5 cellular contexts compared by ENCODE assay signal in genomic region chr19:14299224-14299827, GRCh38.
DNase-seq lines count a peak whose midpoint lies in the region; ATAC-seq, FAIRE-seq and TF ChIP-seq lines count a peak whose summit lies in the region.
"Not testable (repeated sequence)": the region's sequence is repeated elsewhere in the genome, so short reads cannot be mapped to it uniquely, and the experiment has no call there.

No MANE protein-coding gene starts in this region.

- not testable (repeated sequence) for H3K4me3 ChIP-seq in HEK293 (ENCODE audit: low read depth, low read length); K562; HepG2 (replicated peaks in 1 of 3; ENCODE audit: insufficient read depth in 1 of 3, low read depth in 2 of 3, low read length in 3 of 3); neuronal stem cell (ENCODE audit: low read length in 2 of 2)

- H3K4me1 Mint-ChIP-seq in WTC11 = peaks cover 28% of the 10 kb centered on the region

- ATAC-seq in WTC11, K562, HepG2: not testable (repeated sequence)

- CTCF ChIA-PET in HEK293 (lab: Yijun Ruan, JAX) = interaction anchor here (0.5 to 1.4 kb wide), 2 partner anchors 25 to 99 kb away, joined by 3 read pairs; no protein-coding TSS in a partner anchor
- CTCF ChIA-PET in WTC11 (lab: Charles Lee) = interaction anchor here (2.5 kb wide), 1 partner anchor 11 kb away, joined by 7 read pairs; no protein-coding TSS in a partner anchor
- CTCF ChIA-PET in K562 (lab: Yijun Ruan, JAX; ENCODE audit: low intra/inter-chr PET ratio); HepG2 (lab: Yijun Ruan, JAX; ENCODE audit: low intra/inter-chr PET ratio, low total read pairs): not testable (repeated sequence)

- H2BK120ac ChIP-seq in neuronal stem cell (ENCODE audit: low read depth, low read length) = not testable (repeated sequence)

- intact Hi-C loops in K562 (cut with micrococcal nuclease); HepG2 (cut with micrococcal nuclease; ENCODE audit: unreplicated experiment): not testable (repeated sequence)

- H3K36me3 ChIP-seq in HEK293 (ENCODE audit: control insufficient read depth in 2 of 2, insufficient read depth in 1 of 2, low read length in 2 of 2); K562 (ENCODE audit: control insufficient read depth, insufficient read depth, low read length); HepG2 (replicated peaks in 1 of 2; ENCODE audit: control insufficient read depth in 1 of 2, insufficient read depth in 2 of 2, low read length in 2 of 2); neuronal stem cell (replicated peaks in 1 of 2; ENCODE audit: control insufficient read depth in 2 of 2, insufficient read depth in 2 of 2, low read length in 2 of 2): not testable (repeated sequence)

- H4K20me1 ChIP-seq in K562 (replicated peaks; ENCODE audit: control insufficient read depth, insufficient read depth, low read length); HepG2 (ENCODE audit: insufficient read depth, low read length): not testable (repeated sequence)

- not testable (repeated sequence) for H3K4me1 ChIP-seq in HEK293 (ENCODE audit: control insufficient read depth, insufficient read depth, low read length); K562 (replicated peaks in 1 of 2; ENCODE audit: control insufficient read depth in 2 of 2, insufficient read depth in 2 of 2, low read length in 2 of 2); HepG2 (ENCODE audit: insufficient read depth, low read length); neuronal stem cell (ENCODE audit: control insufficient read depth in 2 of 2, insufficient read depth in 1 of 2, low read depth in 1 of 2, low read length in 2 of 2)

- TF ChIP-seq CTCF in HEK293 (tag by site-specific recombination; IDR thresholded peaks at IDR 0.05); WTC11 (IDR thresholded peaks at IDR 0.05); K562 (IDR thresholded peaks at IDR 0.05 in 2 of 3, conservative IDR thresholded peaks at IDR 0.05 in 1 of 3; ENCODE audit: insufficient read depth in 2 of 3, low read depth in 1 of 3, low read length in 3 of 3); HepG2 (CRISPR knock-in tag; IDR thresholded peaks at IDR 0.05): not testable (repeated sequence)

- not testable (repeated sequence) for H2BK5ac ChIP-seq in neuronal stem cell (ENCODE audit: low read length)

- WGBS in K562 (ENCODE audit: insufficient coverage, low coverage, missing lambda C conversion rate) = 31% methylated on average over 13 of the region's 13 CpGs
- 64% methylated on average over 13 of the region's 13 CpGs for WGBS in HepG2 (ENCODE audit: low lambda C conversion rate)
- no CpG with 5 or more reads among the region's 13 CpGs for WGBS in neuronal stem cell (ENCODE audit: extremely low coverage in 2 of 2, insufficient read length in 2 of 2, insufficient replicate concordance in 1 of 2), 2 donors

- not testable (repeated sequence) for TF ChIP-seq RAD21 in K562 (CRISPR knock-in tag; conservative IDR thresholded peaks at IDR 0.05 in 1 of 2, IDR thresholded peaks at IDR 0.05 in 1 of 2); HepG2 (CRISPR knock-in tag; IDR thresholded peaks at IDR 0.05)

- not testable (repeated sequence) for H3K4me2 ChIP-seq in K562 (ENCODE audit: insufficient read depth, low read length); HepG2 (ENCODE audit: low read depth, low read length); neuronal stem cell (ENCODE audit: insufficient read depth, low read length, poor library complexity, severe bottlenecking)

- not testable (repeated sequence) for H3K14ac ChIP-seq in neuronal stem cell (ENCODE audit: low read length)

- H2BK12ac ChIP-seq in neuronal stem cell (ENCODE audit: low read length) = peak overlapping the region; percentile 10

- TF ChIP-seq POLR2A in K562 (conservative IDR thresholded peaks at IDR 0.05); HepG2 (IDR thresholded peaks at IDR 0.05; ENCODE audit: insufficient read depth in 1 of 2, low read depth in 2 of 2, low read length in 2 of 2): not testable (repeated sequence)

- not testable (repeated sequence) for H2AFZ ChIP-seq in K562 (ENCODE audit: low read depth, low read length); HepG2 (ENCODE audit: low read length); neuronal stem cell (ENCODE audit: low read length)

- TF ChIP-seq EP300 in K562 (IDR thresholded peaks at IDR 0.05; ENCODE audit: low read length); HepG2 (IDR thresholded peaks at IDR 0.05; ENCODE audit: low read depth in 2 of 2, low read length in 2 of 2); HepG2 (CRISPR knock-in tag; IDR thresholded peaks at IDR 0.05; ENCODE audit: borderline replicate concordance): not testable (repeated sequence)

- not testable (repeated sequence) for H3K4ac ChIP-seq in neuronal stem cell (ENCODE audit: low read length)

- H3K27me3 ChIP-seq in K562 (ENCODE audit: control insufficient read depth in 2 of 2, insufficient read depth in 2 of 2, low read length in 2 of 2); HepG2 (ENCODE audit: control insufficient read depth in 1 of 2, insufficient read depth in 2 of 2, low read length in 2 of 2); neuronal stem cell (ENCODE audit: control insufficient read depth in 3 of 3, insufficient read depth in 3 of 3, low read depth in 1 of 3, low read length in 3 of 3): not testable (repeated sequence)

- H3K23ac ChIP-seq in neuronal stem cell (ENCODE audit: low read depth, low read length, poor library complexity) = not testable (repeated sequence)

- H2AK5ac ChIP-seq in neuronal stem cell (ENCODE audit: low read depth, low read length) = not testable (repeated sequence)

- H3K27ac ChIP-seq in HEK293 (ENCODE audit: extremely low read depth, low read depth, low read length); K562 (ENCODE audit: extremely low read depth, low read depth, low read length); HepG2 (ENCODE audit: extremely low read length, insufficient read depth, low read length); neuronal stem cell (replicated peaks; ENCODE audit: low read length): not testable (repeated sequence)

- H3K9me1 ChIP-seq in K562 (ENCODE audit: control insufficient read depth, insufficient read depth, low read length) = not testable (repeated sequence)

- in situ Hi-C loops in K562 (cut with MboI); HepG2 (cut with HindIII; ENCODE audit: extremely low pct_ligation_motif_present, low pct_unique_long_range_greater_than_20kb): not testable (repeated sequence)

- not testable (repeated sequence) for H2BK15ac ChIP-seq in neuronal stem cell (ENCODE audit: low read length)

- DNase-seq in WTC11 (ENCODE audit: low spot score); K562 (ENCODE audit: extremely low read depth in 1 of 4, low spot score in 3 of 4); HepG2 (ENCODE audit: low spot score); neuronal stem cell (ENCODE audit: low spot score): not testable (repeated sequence)

- not testable (repeated sequence) for H3K79me1 ChIP-seq in neuronal stem cell (ENCODE audit: low read depth, low read length)

- H3K9me3 ChIP-seq in HEK293 (ENCODE audit: control insufficient read depth, insufficient read depth, low read depth, low read length); K562 (replicated peaks; ENCODE audit: control insufficient read depth, insufficient read depth, low read depth, low read length); HepG2 (ENCODE audit: low read length); neuronal stem cell (replicated peaks in 1 of 2; ENCODE audit: control insufficient read depth in 2 of 2, insufficient read depth in 1 of 2, low read depth in 1 of 2, low read length in 2 of 2): not testable (repeated sequence)

- not testable (repeated sequence) for H3K36me3 Mint-ChIP-seq in WTC11

- not testable (repeated sequence) for H4K91ac ChIP-seq in neuronal stem cell (ENCODE audit: low read depth, low read length, poor library complexity)

- not testable (repeated sequence) for H3K27ac Mint-ChIP-seq in WTC11

- H3K4me3 Mint-ChIP-seq in WTC11 = not testable (repeated sequence)

- H3K9me3 Mint-ChIP-seq in WTC11 = not testable (repeated sequence)

- H4K8ac ChIP-seq in neuronal stem cell (ENCODE audit: low read depth, low read length) = not testable (repeated sequence)

- not testable (repeated sequence) for H3K27me3 Mint-ChIP-seq in WTC11 (ENCODE audit: low read depth)

- not testable (repeated sequence) for H3K79me2 ChIP-seq in K562 (ENCODE audit: control insufficient read depth, insufficient read depth, low read length); HepG2 (ENCODE audit: insufficient read depth, low read length)

- POLR2A ChIA-PET in HEK293 (lab: Yijun Ruan, JAX); WTC11 (lab: Charles Lee); HepG2 (lab: Yijun Ruan, JAX): not testable (repeated sequence)
- POLR2A ChIA-PET in K562 (lab: Yijun Ruan, JAX) = interaction anchor here (0.8 to 1.6 kb wide), 2 partner anchors 13 to 37 kb away, joined by 3 to 4 read pairs; no protein-coding TSS in a partner anchor

- BruUV-seq in K562 (replicated peaks; lab: Mats Ljungman, UMichigan); HepG2 (replicated peaks; lab: Mats Ljungman, UMichigan): not testable (repeated sequence)

- H3K9ac ChIP-seq in K562 (ENCODE audit: insufficient read depth in 1 of 2, low read depth in 2 of 2, low read length in 2 of 2); HepG2 (ENCODE audit: insufficient read depth, low read depth, low read length); neuronal stem cell (ENCODE audit: low read depth, low read length, poor library complexity): not testable (repeated sequence)

- not testable (repeated sequence) for H3K18ac ChIP-seq in neuronal stem cell (ENCODE audit: low read length)

- FAIRE-seq in K562 (lab: Jason Lieb, UNC); HepG2 (lab: Jason Lieb, UNC): not testable (repeated sequence)

TF ChIP-seq in HEK293, 187 proteins besides CTCF, POLR2A, EP300 and RAD21:
- peak; percentile 79 for TF ChIP-seq ZNF121 (tag by site-specific recombination; IDR thresholded peaks at IDR 0.05)

TF ChIP-seq in WTC11, 78 proteins besides CTCF, POLR2A, EP300 and RAD21:
- peak; percentile 85 for TF ChIP-seq ZNF121 (CRISPR knock-in tag; IDR thresholded peaks at IDR 0.05)

TF ChIP-seq in HepG2, 621 proteins besides CTCF, POLR2A, EP300 and RAD21 (continues in another document):
- peak; percentile 55; the same call in 1 of the 2 replicates for TF ChIP-seq ZNF121 (CRISPR knock-in tag; IDR thresholded peaks at IDR 0.05)
